21 cellular contexts compared by ENCODE assay signal in the genomic region with DNA sequence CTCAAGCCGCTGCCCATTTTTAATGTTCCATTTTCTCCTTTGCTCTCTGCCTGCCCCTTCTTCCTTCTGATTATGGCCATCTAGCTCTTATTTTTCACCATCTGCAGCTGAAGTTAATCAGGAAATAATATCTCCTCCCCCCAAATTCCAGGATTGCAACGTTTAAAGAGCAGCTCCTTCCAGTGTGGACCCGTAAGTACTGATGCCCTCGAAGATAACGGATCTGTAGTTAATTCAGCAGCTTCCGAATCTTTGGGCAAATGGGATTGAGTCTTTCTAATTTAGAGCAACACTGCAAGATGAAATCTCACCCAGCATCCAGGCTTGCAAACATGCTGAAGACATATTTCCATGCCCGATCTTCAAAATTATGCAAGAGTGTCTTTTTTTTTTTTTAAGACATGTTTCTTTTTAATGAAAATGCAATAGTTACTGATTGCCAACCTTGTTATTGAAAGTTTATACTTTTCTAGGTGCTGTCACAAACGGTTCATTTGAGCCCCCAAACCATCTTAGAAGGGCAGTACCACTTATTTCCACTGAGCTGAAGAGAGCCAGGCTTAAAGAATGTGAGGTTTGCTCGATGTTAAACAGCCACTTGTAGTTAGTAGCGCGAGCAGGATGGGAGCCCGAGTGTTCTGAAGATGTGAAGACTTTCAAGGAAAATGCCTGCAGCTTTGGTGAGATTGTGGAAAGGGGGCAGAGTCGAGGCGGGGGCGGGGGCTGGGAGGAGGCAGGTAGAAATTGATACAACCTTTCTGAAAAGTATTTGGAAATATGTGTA. TPM values are rescaled to one million over a fixed set of nuclear protein-coding genes. Genes with fewer than 3 reads are reported as not detected.
DNase-seq lines count a peak whose midpoint lies in the region; ATAC-seq and TF ChIP-seq lines count a peak whose summit lies in the region.
"Had no signal": no experiment of that assay in that cellular context is flagged by ENCODE, and none has a peak within 500 bp of the region (broad histone marks: within the 10 kb centered on the region; RNA-seq: fewer than 3 reads in every experiment).

No MANE protein-coding gene starts in this region.

- H3K9me3 Mint-ChIP-seq in CD4-positive, CD25-positive, alpha-beta regulatory T cell, result peaks cover 0 to 4% (median 0%) of the 10 kb centered on the region in 7 donors
- H3K9me3 Mint-ChIP-seq in naive thymus-derived CD8-positive, alpha-beta T cell, result peaks cover 0 to 2% (median 0%) of the 10 kb centered on the region in 9 donors
- H3K9me3 Mint-ChIP-seq: activated naive CD8-positive, alpha-beta T cell treated with anti-CD3 and anti-CD28 coated beads, Interleukin-2, amount 10 ng/mL, durations not matched to agents 7 days and 5 days had no signal

- H3K36me3 ChIP-seq in CD4-positive, CD25-positive, alpha-beta regulatory T cell (ENCODE audit: control insufficient read depth, insufficient read depth, low read length), result no peaks in the 10 kb centered on the region
- no peaks in the 10 kb centered on the region for H3K36me3 ChIP-seq in brain microvascular endothelial cell (replicated peaks)
- H3K36me3 ChIP-seq: cardiac muscle cell, heart right ventricle had no signal

- POLR2A ChIA-PET in naive thymus-derived CD8-positive, alpha-beta T cell (lab: Charles Lee), result interaction anchor here (3.7 to 27.9 kb wide), 2 partner anchors 9 to 12 kb away, joined by 18 to 930 read pairs; partner anchors contain the start of gene RCAN3

- no peaks in the 10 kb centered on the region for H3K9me3 ChIP-seq in CD4-positive, CD25-positive, alpha-beta regulatory T cell (ENCODE audit: control insufficient read depth in 2 of 2, low read length in 2 of 2)

- H3K27me3 ChIP-seq in CD4-positive, CD25-positive, alpha-beta regulatory T cell (ENCODE audit: control insufficient read depth, insufficient read depth, low read length), result no peaks in the 10 kb centered on the region
- no peaks in the 10 kb centered on the region for H3K27me3 ChIP-seq in brain microvascular endothelial cell (replicated peaks)
- H3K27me3 ChIP-seq: cardiac muscle cell had no signal

- TF ChIP-seq CTCF in GM12872 (IDR thresholded peaks at IDR 0.05; ENCODE audit: insufficient read depth, low read depth, low read length) (0 out of 3 replicates have a peak, but pooled peaks have one; percentile 4), brain microvascular endothelial cell (IDR thresholded peaks at IDR 0.05; ENCODE audit: low read depth, low read length, missing control alignments) (peak; percentile 20)

- in situ Hi-C loops in brain microvascular endothelial cell (cut with HindIII; ENCODE audit: low pct_ligation_motif_present, low sequenced_read_pairs) (no loop called here), ACHN (cut with HindIII; ENCODE audit: low pct_ligation_motif_present, low pct_unique_long_range_greater_than_20kb, low sequenced_read_pairs) (no loop called here)

- H3K36me3 Mint-ChIP-seq in CD4-positive, CD25-positive, alpha-beta regulatory T cell, result peaks cover 27% of the 10 kb centered on the region
- peaks cover 0 to 10% (median 2%) of the 10 kb centered on the region in 3 donors for H3K36me3 Mint-ChIP-seq in naive thymus-derived CD8-positive, alpha-beta T cell

- no peak overlapping the region for H3K27ac ChIP-seq in CD4-positive, CD25-positive, alpha-beta regulatory T cell (ENCODE audit: insufficient read depth, low read length, poor library complexity, severe bottlenecking)
- H3K27ac ChIP-seq in brain microvascular endothelial cell, result no peak overlapping the region
- H3K27ac ChIP-seq: cardiac muscle cell, heart right ventricle, HL-60 had no signal

- H3K4me1 Mint-ChIP-seq in CD4-positive, CD25-positive, alpha-beta regulatory T cell, result peaks cover 11 to 39% (median 20%) of the 10 kb centered on the region in 4 donors
- peaks cover 18 to 50% (median 34%) of the 10 kb centered on the region in 4 donors for H3K4me1 Mint-ChIP-seq in naive thymus-derived CD8-positive, alpha-beta T cell

- H3K27ac Mint-ChIP-seq in CD4-positive, CD25-positive, alpha-beta regulatory T cell, result peak overlapping the region in 2 of 3 donors; percentile 13
- peak overlapping the region in 9 of 10 donors; percentile 9 to 74 (median 45) for H3K27ac Mint-ChIP-seq in naive thymus-derived CD8-positive, alpha-beta T cell
- H3K27ac Mint-ChIP-seq: activated naive CD8-positive, alpha-beta T cell treated with anti-CD3 and anti-CD28 coated beads, Interleukin-2, amount 10 ng/mL, durations not matched to agents 7 days and 5 days; activated T-cell treated with anti-CD3 and anti-CD28 coated beads, Interleukin-2, amount 50 U/mL, for 24 hours; nephron progenitor cell had no signal

- no peak for DNase-seq in CD4-positive, CD25-positive, alpha-beta regulatory T cell
- DNase-seq in brain microvascular endothelial cell, result no peak
- DNase-seq in naive thymus-derived CD8-positive, alpha-beta T cell, result peak in 1 of 10 donors; percentile 29
- no peak for DNase-seq in ACHN
- no peak for DNase-seq in Ammon's horn (ENCODE audit: low spot score)
- DNase-seq in SHP77 treated with DMSO at 0.1 percent for 48 hours (lab: John Stamatoyannopoulos, UW), result no peak
- DNase-seq: activated naive CD8-positive, alpha-beta T cell treated with anti-CD3 and anti-CD28 coated beads, Interleukin-2, amount 10 ng/mL, durations not matched to agents 7 days and 5 days; activated T-cell treated with anti-CD3 and anti-CD28 coated beads, Interleukin-2, amount 50 U/mL, for 24 hours; GF-D8; heart right ventricle; kidney; mesenchymal stem cell; NCI-H1092 treated with DMSO at 0.1 percent for 48 hours; NCI-H2171; NCI-H82; nephron progenitor cell; trophoblast cell had no signal

- peak overlapping the region in 1 of 4 donors; percentile 8 for H3K4me3 Mint-ChIP-seq in CD4-positive, CD25-positive, alpha-beta regulatory T cell
- H3K4me3 Mint-ChIP-seq in naive thymus-derived CD8-positive, alpha-beta T cell, result no peak overlapping the region
- H3K4me3 Mint-ChIP-seq: activated naive CD8-positive, alpha-beta T cell treated with anti-CD3 and anti-CD28 coated beads, Interleukin-2, amount 10 ng/mL, durations not matched to agents 7 days and 5 days; activated T-cell treated with anti-CD3 and anti-CD28 coated beads, Interleukin-2, amount 50 U/mL, for 24 hours; nephron progenitor cell had no signal

- no peak for ATAC-seq in CD4-positive, CD25-positive, alpha-beta regulatory T cell (ENCODE audit: low read depth in 2 of 2)
- ATAC-seq in naive thymus-derived CD8-positive, alpha-beta T cell, result peak in 1 of 2 donors; percentile 69
- ATAC-seq: heart right ventricle, Panc1 had no signal

- peaks cover 15% of the 10 kb centered on the region for H3K4me1 ChIP-seq in CD4-positive, CD25-positive, alpha-beta regulatory T cell (ENCODE audit: control insufficient read depth, insufficient read depth, low read length, poor library complexity, severe bottlenecking)
- H3K4me1 ChIP-seq: heart right ventricle had no signal

- H3K27me3 Mint-ChIP-seq in CD4-positive, CD25-positive, alpha-beta regulatory T cell, result no peaks in the 10 kb centered on the region
- H3K27me3 Mint-ChIP-seq in naive thymus-derived CD8-positive, alpha-beta T cell, result no peaks in the 10 kb centered on the region
- H3K27me3 Mint-ChIP-seq: activated naive CD8-positive, alpha-beta T cell treated with anti-CD3 and anti-CD28 coated beads, Interleukin-2, amount 10 ng/mL, durations not matched to agents 7 days and 5 days; activated T-cell treated with anti-CD3 and anti-CD28 coated beads, Interleukin-2, amount 50 U/mL, for 24 hours had no signal

- H3K4me3 ChIP-seq in CD4-positive, CD25-positive, alpha-beta regulatory T cell (ENCODE audit: low read depth, low read length), result no peak overlapping the region
- no peak overlapping the region for H3K4me3 ChIP-seq in brain microvascular endothelial cell (ENCODE audit: low read depth, low read length)
- H3K4me3 ChIP-seq: cardiac muscle cell, heart right ventricle had no signal

RNA-seq across cellular contexts. Expression of gene RCAN3, which starts 10.9 kb away (rescaled TPM):
- 172 TPM for total RNA-seq in CD4-positive, CD25-positive, alpha-beta regulatory T cell
- 100 to 1,000 TPM; 126 to 146 (median 133) TPM for polyA plus RNA-seq in CD4-positive, CD25-positive, alpha-beta regulatory T cell
- 100 to 1,000 TPM; 212 to 217 TPM for total RNA-seq in naive thymus-derived CD8-positive, alpha-beta T cell
- 100 to 1,000 TPM; 103 to 152 (median 150) TPM for polyA plus RNA-seq in naive thymus-derived CD8-positive, alpha-beta T cell
